In the genomic region with DNA sequence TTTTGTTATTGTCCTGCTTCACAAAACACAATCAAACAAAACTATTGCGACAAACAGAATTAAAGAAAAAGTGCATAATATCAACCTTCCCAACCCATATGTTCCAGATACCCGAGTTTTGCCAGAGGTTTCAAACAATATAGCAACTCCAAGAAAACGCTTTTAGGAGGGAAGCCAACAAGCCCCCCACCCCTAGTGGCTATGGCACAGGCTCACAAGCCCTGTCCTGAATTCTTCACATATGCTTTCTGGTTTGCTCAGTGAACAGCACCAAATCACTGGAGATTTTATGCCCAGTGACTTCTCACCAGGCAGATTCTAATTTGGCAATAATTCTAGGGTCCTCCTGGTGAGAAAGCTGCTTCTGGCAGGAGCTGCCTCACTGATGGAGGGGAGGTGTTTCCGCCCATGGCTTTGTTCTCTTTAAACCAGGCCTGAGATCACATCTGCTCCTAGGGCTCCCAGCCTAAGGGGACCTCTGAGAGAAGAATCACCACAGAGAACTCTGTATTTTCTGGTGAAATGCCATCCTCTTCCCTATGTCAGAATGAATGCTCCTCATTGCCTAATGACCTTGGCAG, we compare ENCODE assay signal across 29 cellular contexts.
A peak's percentile ranks its signal among the peaks of the same experiment; 100 is the strongest.
DNase-seq lines count a peak whose midpoint lies in the region; ATAC-seq and TF ChIP-seq lines count a peak whose summit lies in the region.
"Had no signal": no experiment of that assay in that cellular context is flagged by ENCODE, and none has a peak within 500 bp of the region (broad histone marks: within the 10 kb centered on the region; RNA-seq: fewer than 3 reads in every experiment).

No MANE protein-coding gene starts in this region.

- peak; percentile 47 for DNase-seq in NCI-H345 (lab: John Stamatoyannopoulos, UW)
- DNase-seq in NCI-H345 treated with DMSO at 0.1 percent for 48 hours (lab: John Stamatoyannopoulos, UW; ENCODE audit: unreplicated experiment): no peak
- peak; percentile 51 to 81 for DNase-seq in NCI-H2081 (lab: John Stamatoyannopoulos, UW)
- DNase-seq in endodermal cell: peak; percentile 50
- no peak for DNase-seq in type B pancreatic cell (ENCODE audit: extremely low spot score, unreplicated experiment)
- no peak for DNase-seq in stimulated activated CD8-positive, alpha-beta memory T cell treated with anti-CD3 and anti-CD28 coated beads, Interleukin-4, amount 100 ng/mL, for 48 hours
- no peak for DNase-seq in endothelial cell (ENCODE audit: low spot score)
- DNase-seq: activated CD8-positive, alpha-beta memory T cell treated with anti-CD3 and anti-CD28 coated beads for 24 hours; activated effector memory CD4-positive, alpha-beta T cell treated with Interleukin-2 at 50 U/mL for 16 hours; AML-193; aorta; CD4-positive, alpha-beta memory T cell; esophagus squamous epithelium; gastrocnemius medialis; KG1; MG63; NCI-H774; right lobe of liver; stimulated activated naive CD4-positive, alpha-beta T cell treated with Interleukin-2 at 50 U/mL for 16 hours; uterus had no signal

- H3K36me3 Mint-ChIP-seq in endodermal cell (ENCODE audit: low read depth) (no peaks in the 10 kb centered on the region), type B pancreatic cell (no peaks in the 10 kb centered on the region), endothelial cell (ENCODE audit: low read depth, unreplicated experiment) (no peaks in the 10 kb centered on the region)
- H3K36me3 Mint-ChIP-seq: activated naive CD8-positive, alpha-beta T cell; CD4-positive, alpha-beta memory T cell; memory B cell had no signal

- H3K27ac Mint-ChIP-seq in endodermal cell (no peak overlapping the region), type B pancreatic cell (no peak overlapping the region), endothelial cell (ENCODE audit: unreplicated experiment) (no peak overlapping the region)
- H3K27ac Mint-ChIP-seq: activated naive CD8-positive, alpha-beta T cell; CD4-positive, alpha-beta memory T cell; dendritic cell treated with granulocyte-macrophage colony-stimulating factor and Interleukin-4, amounts not matched to agents 40 ng/mL and 50 ng/mL, for 4 days; memory B cell; progenitor cell of endocrine pancreas; T-helper 1 cell treated with Interleukin-12 subunit alpha and Interleukin-12 subunit beta and Interleukin-4 antibody, amounts not matched to agents 30 μg/mL and 1 μg/mL, for 36 hours had no signal

- peaks cover 2% of the 10 kb centered on the region for H3K4me1 Mint-ChIP-seq in endodermal cell
- H3K4me1 Mint-ChIP-seq in type B pancreatic cell (ENCODE audit: unreplicated experiment): peaks cover 7% of the 10 kb centered on the region
- H3K4me1 Mint-ChIP-seq in endothelial cell (ENCODE audit: unreplicated experiment): no peaks in the 10 kb centered on the region
- H3K4me1 Mint-ChIP-seq: CD4-positive, alpha-beta memory T cell; memory B cell had no signal

- no peaks in the 10 kb centered on the region for H3K27me3 ChIP-seq in endodermal cell (ENCODE audit: control insufficient read depth, insufficient read depth, low read length, poor library complexity, severe bottlenecking)
- H3K27me3 ChIP-seq: esophagus squamous epithelium, gastrocnemius medialis, hepatocyte, MG63, right lobe of liver, uterus had no signal

- no peak overlapping the region for H3K4me3 ChIP-seq in endodermal cell (ENCODE audit: low read length)
- H3K4me3 ChIP-seq: esophagus squamous epithelium, gastrocnemius medialis, HAP-1, hepatocyte, MG63, right lobe of liver, thoracic aorta, uterus had no signal

- TF ChIP-seq CTCF in endodermal cell (conservative IDR thresholded peaks at IDR 0.05) (peak; percentile 50), type B pancreatic cell (conservative IDR thresholded peaks at IDR 0.05) (peak; percentile 36), endothelial cell (IDR thresholded peaks at IDR 0.05; ENCODE audit: unreplicated experiment) (no peak)

- WGBS in endodermal cell (ENCODE audit: insufficient coverage in 1 of 2, insufficient read length in 1 of 2), 2 experiments: 79 to 85% methylated on average over 3 to 4 of the region's 4 CpGs

- no peaks in the 10 kb centered on the region for H3K4me1 ChIP-seq in endodermal cell (ENCODE audit: control insufficient read depth, insufficient read depth, low read length)
- H3K4me1 ChIP-seq: esophagus squamous epithelium, gastrocnemius medialis, right lobe of liver, uterus had no signal

- no peak overlapping the region for H3K9ac ChIP-seq in endodermal cell (ENCODE audit: extremely low read depth, low read length, poor library complexity, severe bottlenecking)

- no peak overlapping the region for H3K27ac ChIP-seq in endodermal cell (ENCODE audit: low read depth, low read length)
- H3K27ac ChIP-seq: esophagus squamous epithelium, gastrocnemius medialis, hepatocyte, right lobe of liver, thoracic aorta, uterus had no signal

- H3K4me3 Mint-ChIP-seq in endodermal cell: no peak overlapping the region
- H3K4me3 Mint-ChIP-seq in type B pancreatic cell: no peak overlapping the region
- no peak overlapping the region for H3K4me3 Mint-ChIP-seq in endothelial cell (ENCODE audit: unreplicated experiment)
- H3K4me3 Mint-ChIP-seq: activated naive CD8-positive, alpha-beta T cell; CD4-positive, alpha-beta memory T cell; dendritic cell treated with granulocyte-macrophage colony-stimulating factor and Interleukin-4, amounts not matched to agents 40 ng/mL and 50 ng/mL, for 4 days; memory B cell; T-helper 1 cell treated with Interleukin-12 subunit alpha and Interleukin-12 subunit beta and Interleukin-4 antibody, amounts not matched to agents 30 μg/mL and 1 μg/mL, for 36 hours had no signal

- H3K27me3 Mint-ChIP-seq in endodermal cell (ENCODE audit: insufficient read depth): no peaks in the 10 kb centered on the region
- no peaks in the 10 kb centered on the region for H3K27me3 Mint-ChIP-seq in type B pancreatic cell
- H3K27me3 Mint-ChIP-seq in endothelial cell (ENCODE audit: unreplicated experiment): peaks cover 3% of the 10 kb centered on the region
- H3K27me3 Mint-ChIP-seq: activated naive CD8-positive, alpha-beta T cell; CD4-positive, alpha-beta memory T cell; dendritic cell treated with granulocyte-macrophage colony-stimulating factor and Interleukin-4, amounts not matched to agents 40 ng/mL and 50 ng/mL, for 4 days; memory B cell; progenitor cell of endocrine pancreas had no signal

- no peak for ATAC-seq in GM19467 (IDR thresholded peaks at IDR 0.05; ENCODE audit: unreplicated experiment)
- ATAC-seq: gastrocnemius medialis, right lobe of liver had no signal

- no peaks in the 10 kb centered on the region for H3K9me3 ChIP-seq in endodermal cell (ENCODE audit: control insufficient read depth, low read length)
- H3K9me3 ChIP-seq: esophagus squamous epithelium, gastrocnemius medialis, HAP-1, MG63, right lobe of liver, thoracic aorta, uterus had no signal

- H3K36me3 ChIP-seq in endodermal cell (ENCODE audit: control insufficient read depth, insufficient read depth, low read length): no peaks in the 10 kb centered on the region
- H3K36me3 ChIP-seq: esophagus squamous epithelium, gastrocnemius medialis, HAP-1, MG63, right lobe of liver, thoracic aorta, uterus had no signal

- no peaks in the 10 kb centered on the region for H3K9me3 Mint-ChIP-seq in endodermal cell
- no peaks in the 10 kb centered on the region for H3K9me3 Mint-ChIP-seq in type B pancreatic cell
- no peaks in the 10 kb centered on the region for H3K9me3 Mint-ChIP-seq in endothelial cell (ENCODE audit: unreplicated experiment)

Comparison
In these comparisons a context has a peak if more than half of its experiments do, and no peak if none do; other contexts are left out.
1. DNase-seq: peak in NCI-H345 (single experiment), NCI-H2081 (2 of 2) and endodermal cell (single experiment); none in NCI-H345 treated with DMSO at 0.1 percent for 48 hours (single experiment), type B pancreatic cell (single experiment), stimulated activated CD8-positive, alpha-beta memory T cell treated with anti-CD3 and anti-CD28 coated beads, Interleukin-4, amount 100 ng/mL, for 48 hours (single experiment) and endothelial cell (single experiment).